16 cellular contexts compared by ENCODE assay signal in the genomic region with DNA sequence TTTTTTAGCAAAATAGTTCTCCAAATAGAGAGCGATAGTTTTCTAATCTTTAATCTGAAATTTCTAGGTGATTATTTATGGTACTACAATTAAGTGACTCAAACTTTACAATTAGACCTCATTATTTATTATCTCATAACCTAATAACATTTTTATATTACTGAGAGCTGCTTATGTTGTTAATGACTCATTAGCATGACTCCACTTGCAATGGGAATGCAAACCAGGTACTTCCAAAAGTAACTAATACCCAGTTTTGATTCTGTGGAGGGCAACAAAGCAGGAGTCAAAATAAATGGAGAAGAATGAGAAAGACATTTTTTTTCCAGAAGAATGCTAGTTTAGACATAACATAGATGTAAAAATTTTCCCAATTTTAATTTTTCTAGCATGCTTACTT.
A peak's percentile ranks its signal among the peaks of the same experiment; 100 is the strongest.
DNase-seq lines count a peak whose midpoint lies in the region; TF ChIP-seq lines count a peak whose summit lies in the region.
"Had no signal": no experiment of that assay in that cellular context is flagged by ENCODE, and none has a peak within 500 bp of the region (broad histone marks: within the 10 kb centered on the region; RNA-seq: fewer than 3 reads in every experiment).

No MANE protein-coding gene starts in this region.

- CTCF ChIA-PET in mammary epithelial cell (lab: Charles Lee; ENCODE audit: low non-redundant PET) = interaction anchor here (0.7 kb wide), 1 partner anchor 858 kb away, joined by 7 read pairs; no protein-coding TSS in a partner anchor

- H3K36me3 ChIP-seq in mammary epithelial cell (ENCODE audit: insufficient read depth, low read length) (no peaks in the 10 kb centered on the region), breast epithelium (no peaks in the 10 kb centered on the region), stomach (no peaks in the 10 kb centered on the region)
- H3K36me3 ChIP-seq: BLaER1 treated with 17β-estradiol and CSF1 and Interleukin-3, amounts not matched to agents 10 nM and 100 nM had no signal

- no TSS peak for BruUV-seq in mammary epithelial cell (replicated peaks; lab: Mats Ljungman, UMichigan)

- H3K27me3 ChIP-seq in mammary epithelial cell (ENCODE audit: insufficient read depth, low read length) = no peaks in the 10 kb centered on the region
- H3K27me3 ChIP-seq in breast epithelium = no peaks in the 10 kb centered on the region
- no peaks in the 10 kb centered on the region for H3K27me3 ChIP-seq in stomach
- H3K27me3 ChIP-seq: BLaER1 treated with 17β-estradiol and CSF1 and Interleukin-3, amounts not matched to agents 10 nM and 100 nM had no signal

- DNase-seq in mammary epithelial cell (peak; percentile 35), breast epithelium (ENCODE audit: low spot score in 2 of 2) (no peak), epithelial cell of esophagus (ENCODE audit: low read depth) (peak; percentile 57), stomach (no peak), GF-D8 (lab: John Stamatoyannopoulos, UW) (no peak)
- DNase-seq: AML-193; Caco-2; Calu3; CD4-positive, alpha-beta T cell; CD8-positive, alpha-beta T cell; DMS79 treated with DMSO at 0.1 percent for 48 hours had no signal

- H3K9me3 ChIP-seq in mammary epithelial cell (replicated peaks; ENCODE audit: insufficient read depth, low read length) (no peaks in the 10 kb centered on the region), breast epithelium (no peaks in the 10 kb centered on the region), stomach (no peaks in the 10 kb centered on the region)
- H3K9me3 ChIP-seq: A549; BLaER1 treated with 17β-estradiol and CSF1 and Interleukin-3, amounts not matched to agents 10 nM and 100 nM; Caco-2 had no signal

- no peak overlapping the region for H2AFZ ChIP-seq in mammary epithelial cell (ENCODE audit: low read depth, low read length)

- no peaks in the 10 kb centered on the region for H3K79me2 ChIP-seq in mammary epithelial cell (ENCODE audit: insufficient read depth, low read length)

- in situ Hi-C loops in mammary epithelial cell (cut with MboI; ENCODE audit: low sequenced_read_pairs in 2 of 2) = no loop called here

- intact Hi-C loops in mammary epithelial cell (cut with micrococcal nuclease) (no loop called here), breast epithelium (cut with DNase I; ENCODE audit: low total_unique reads) (no loop called here), stomach (cut with DNase I; ENCODE audit: low total_unique reads) (no loop called here)

- H3K4me1 ChIP-seq in mammary epithelial cell (ENCODE audit: insufficient read depth, low read length) (peaks cover 9% of the 10 kb centered on the region), breast epithelium (peaks cover 0 to 4% of the 10 kb centered on the region in 2 donors), stomach (peaks cover 0 to 4% (median 0%) of the 10 kb centered on the region in 4 donors)
- H3K4me1 ChIP-seq: BLaER1 treated with 17β-estradiol and CSF1 and Interleukin-3, amounts not matched to agents 10 nM and 100 nM had no signal

- dilution Hi-C loops in mammary epithelial cell (cut with HindIII; ENCODE audit: low sequenced_read_pairs) = no loop called here

- H3K4me3 ChIP-seq in mammary epithelial cell (replicated peaks in 1 of 3; ENCODE audit: insufficient read depth in 1 of 3, low read depth in 2 of 3, low read length in 3 of 3) (no peak overlapping the region), breast epithelium (no peak overlapping the region), epithelial cell of esophagus (ENCODE audit: low read length) (no peak overlapping the region), stomach (no peak overlapping the region)
- H3K4me3 ChIP-seq: A549; BLaER1 treated with 17β-estradiol and CSF1 and Interleukin-3, amounts not matched to agents 10 nM and 100 nM; GM12878 had no signal

- WGBS in mammary epithelial cell (ENCODE audit: low coverage, missing lambda C conversion rate) = 77% methylated on average over 1 of the region's 1 CpG
- WGBS in stomach, 5 donors = 93 to 95% (median 95%) methylated on average over 1 of the region's 1 CpG

- H4K20me1 ChIP-seq in mammary epithelial cell (ENCODE audit: insufficient read depth, low read length) = no peaks in the 10 kb centered on the region
- H4K20me1 ChIP-seq: BLaER1 treated with 17β-estradiol and CSF1 and Interleukin-3, amounts not matched to agents 10 nM and 100 nM had no signal

- H3K27ac ChIP-seq in mammary epithelial cell (ENCODE audit: insufficient read depth, low read depth, low read length) (no peak overlapping the region), breast epithelium (no peak overlapping the region), stomach (no peak overlapping the region)
- H3K27ac ChIP-seq: 22Rv1; A549; BLaER1 treated with 17β-estradiol and CSF1 and Interleukin-3, amounts not matched to agents 10 nM and 100 nM; C4-2B had no signal

- TF ChIP-seq POLR2A in breast epithelium (IDR thresholded peaks at IDR 0.05) (no peak), stomach (IDR thresholded peaks at IDR 0.05) (no peak)

- TF ChIP-seq CTCF in mammary epithelial cell (conservative IDR thresholded peaks at IDR 0.05 in 1 of 2, IDR thresholded peaks at IDR 0.05 in 1 of 2; ENCODE audit: extremely low read depth in 1 of 2, insufficient read depth in 1 of 2, low read depth in 1 of 2, low read length in 2 of 2) = no peak
- TF ChIP-seq CTCF in breast epithelium (IDR thresholded peaks at IDR 0.05) = no peak
- TF ChIP-seq CTCF in epithelial cell of esophagus (IDR thresholded peaks at IDR 0.05; ENCODE audit: insufficient read depth, low read depth, low read length, missing control alignments) = no peak
- TF ChIP-seq CTCF in stomach (IDR thresholded peaks at IDR 0.05) = no peak

- TF ChIP-seq EP300 in stomach (IDR thresholded peaks at IDR 0.05) = no peak

- no peak overlapping the region for H3K9ac ChIP-seq in mammary epithelial cell (ENCODE audit: insufficient read depth, low read length)
- H3K9ac ChIP-seq: BLaER1 treated with 17β-estradiol and CSF1 and Interleukin-3, amounts not matched to agents 10 nM and 100 nM had no signal

- peak overlapping the region; percentile 11 for H3K4me2 ChIP-seq in mammary epithelial cell (ENCODE audit: insufficient read depth, low read depth, low read length)
- H3K4me2 ChIP-seq: A549; BLaER1 treated with 17β-estradiol and CSF1 and Interleukin-3, amounts not matched to agents 10 nM and 100 nM had no signal

Comparison
In these comparisons a context has a peak if more than half of its experiments do, and no peak if none do; other contexts are left out.
1. DNase-seq: peak in mammary epithelial cell (single experiment) and epithelial cell of esophagus (single experiment); none in breast epithelium (0 of 2), stomach (single experiment) and GF-D8 (single experiment).